21 cellular contexts compared by ENCODE assay signal in genomic region chr20:44039741-44040140, GRCh38.
DNase-seq lines count a peak whose midpoint lies in the region; ATAC-seq and TF ChIP-seq lines count a peak whose summit lies in the region.
"Had no signal": no experiment of that assay in that cellular context is flagged by ENCODE, and none has a peak within 500 bp of the region (broad histone marks: within the 10 kb centered on the region; RNA-seq: fewer than 3 reads in every experiment).

No MANE protein-coding gene starts in this region.

- peaks cover 2% of the 10 kb centered on the region for H3K9me3 Mint-ChIP-seq in chondrocyte (ENCODE audit: low read depth)
- H3K9me3 Mint-ChIP-seq: CD8-positive, alpha-beta T cell; H9 had no signal

- intact Hi-C loops in sciatic nerve (cut with DNase I) (no loop called here), upper lobe of right lung (cut with DNase I) (no loop called here)

- H3K27me3 ChIP-seq in upper lobe of right lung: peaks cover 5% of the 10 kb centered on the region

- no peak overlapping the region for H3K27ac ChIP-seq in upper lobe of right lung
- H3K27ac ChIP-seq: 22Rv1, GM23248, HL-60 had no signal

- no peak overlapping the region for H3K4me3 ChIP-seq in upper lobe of right lung
- H3K4me3 ChIP-seq: GM12878, GM23248 had no signal

- no peaks in the 10 kb centered on the region for H3K36me3 ChIP-seq in upper lobe of right lung

- H3K9me3 ChIP-seq in upper lobe of right lung: no peaks in the 10 kb centered on the region

- ATAC-seq in sciatic nerve (no peak), upper lobe of right lung (no peak)
- ATAC-seq: CD8-positive, alpha-beta T cell; GM12878 had no signal

- H3K36me3 Mint-ChIP-seq in chondrocyte (ENCODE audit: low read depth): no peaks in the 10 kb centered on the region
- H3K36me3 Mint-ChIP-seq: CD8-positive, alpha-beta T cell had no signal

- DNase-seq in activated CD8-positive, alpha-beta memory T cell treated with anti-CD3 and anti-CD28 coated beads for 24 hours: peak; percentile 50
- no peak for DNase-seq in activated CD8-positive, alpha-beta memory T cell treated with anti-CD3 and anti-CD28 coated beads, Interleukin-2, amount 50 U/mL, for 4 hours
- peak; percentile 83 for DNase-seq in chondrocyte (ENCODE audit: low spot score)
- peak; percentile 19 for DNase-seq in sciatic nerve (ENCODE audit: low spot score)
- peak; percentile 59 for DNase-seq in upper lobe of right lung
- no peak for DNase-seq in nucleus accumbens (lab: John Stamatoyannopoulos, UW)
- no peak for DNase-seq in NCI-H69 (lab: John Stamatoyannopoulos, UW)
- no peak for DNase-seq in NK-92 (lab: John Stamatoyannopoulos, UW; ENCODE audit: unreplicated experiment)
- DNase-seq: C1 segment of cervical spinal cord; DND-41; GM23248; H9; KBM-7; NCI-H1092; NCI-H1436; NCI-H187 treated with DMSO at 0.1 percent for 48 hours; NK-92 treated with Interleukin-12 subunit alpha and Interleukin-12 subunit beta, amount 100 ng/mL, for 24 hours had no signal

- H3K4me1 ChIP-seq in upper lobe of right lung: no peaks in the 10 kb centered on the region

- H3K4me1 Mint-ChIP-seq in chondrocyte (ENCODE audit: low read depth): no peaks in the 10 kb centered on the region
- H3K4me1 Mint-ChIP-seq: H9 had no signal

- no peak overlapping the region for H3K27ac Mint-ChIP-seq in chondrocyte (ENCODE audit: unreplicated experiment)
- H3K27ac Mint-ChIP-seq: CD8-positive, alpha-beta T cell had no signal

- no peak overlapping the region for H3K4me3 Mint-ChIP-seq in chondrocyte (ENCODE audit: unreplicated experiment)
- H3K4me3 Mint-ChIP-seq: CD8-positive, alpha-beta T cell; H9 had no signal

- H3K27me3 Mint-ChIP-seq in chondrocyte (ENCODE audit: low read depth): peaks cover 86% of the 10 kb centered on the region

- TF ChIP-seq CTCF in chondrocyte (IDR thresholded peaks at IDR 0.05) (no peak), upper lobe of right lung (IDR thresholded peaks at IDR 0.05) (no peak)

Comparison
In these comparisons a context has a peak if more than half of its experiments do, and no peak if none do; other contexts are left out.
1. DNase-seq: peak in activated CD8-positive, alpha-beta memory T cell treated with anti-CD3 and anti-CD28 coated beads for 24 hours (single experiment), chondrocyte (single experiment), sciatic nerve (single experiment) and upper lobe of right lung (single experiment); none in activated CD8-positive, alpha-beta memory T cell treated with anti-CD3 and anti-CD28 coated beads, Interleukin-2, amount 50 U/mL, for 4 hours (single experiment), nucleus accumbens (0 of 56), NCI-H69 (single experiment) and NK-92 (single experiment).